In genomic region chr4:96016615-96017299, GRCh38 we compare ENCODE assay signal across 12 cellular contexts.
DNase-seq lines count a peak whose midpoint lies in the region; ATAC-seq and TF ChIP-seq lines count a peak whose summit lies in the region.
"Had no signal": no experiment of that assay in that cellular context is flagged by ENCODE, and none has a peak within 500 bp of the region (broad histone marks: within the 10 kb centered on the region; RNA-seq: fewer than 3 reads in every experiment).

No MANE protein-coding gene starts in this region.

- H3K27me3 Mint-ChIP-seq in MCF 10A (ENCODE audit: insufficient read depth, unreplicated experiment) = no peaks in the 10 kb centered on the region

- no peaks in the 10 kb centered on the region for H3K9me3 ChIP-seq in breast epithelium
- no peaks in the 10 kb centered on the region for H3K9me3 ChIP-seq in MG63
- H3K9me3 ChIP-seq: neutrophil, tibial artery had no signal

- peaks cover 11% of the 10 kb centered on the region for H3K4me1 Mint-ChIP-seq in MCF 10A (ENCODE audit: insufficient read depth, unreplicated experiment)

- H3K4me3 Mint-ChIP-seq in MCF 10A (ENCODE audit: unreplicated experiment) = no peak overlapping the region

- H3K9me3 Mint-ChIP-seq in MCF 10A (ENCODE audit: unreplicated experiment) = no peaks in the 10 kb centered on the region

- no peaks in the 10 kb centered on the region for H3K27me3 ChIP-seq in breast epithelium
- no peaks in the 10 kb centered on the region for H3K27me3 ChIP-seq in MG63
- H3K27me3 ChIP-seq: neutrophil, tibial artery had no signal

- H3K27ac ChIP-seq in breast epithelium = no peak overlapping the region
- H3K27ac ChIP-seq: neutrophil, tibial artery had no signal

- H3K36me3 ChIP-seq in breast epithelium (no peaks in the 10 kb centered on the region), MG63 (no peaks in the 10 kb centered on the region)
- H3K36me3 ChIP-seq: neutrophil, tibial artery had no signal

- CTCF ChIA-PET in MCF 10A (lab: Yijun Ruan, JAX) = interaction anchor here (0.7 kb wide), 1 partner anchor 12 kb away, joined by 4 read pairs; no protein-coding TSS in a partner anchor

- DNase-seq in MCF 10A (ENCODE audit: unreplicated experiment) (peak; percentile 42), breast epithelium (ENCODE audit: low spot score in 2 of 2) (no peak), dedifferentiated amniotic fluid mesenchymal stem cell (ENCODE audit: extremely low spot score) (peak; percentile 54), stromal cell of bone marrow (ENCODE audit: low read depth) (peak; percentile 79), MG63 (no peak), COLO829 (ENCODE audit: low spot score) (no peak)
- no peak for DNase-seq in activated naive CD4-positive, alpha-beta T cell treated with anti-CD3 and anti-CD28 coated beads, Interleukin-2, amount 50 U/mL, for 16 hours
- DNase-seq: effector CD8-positive, alpha-beta T cell; NCI-H1105 treated with DMSO at 0.1 percent for 48 hours; tibial artery had no signal

- intact Hi-C loops in MCF 10A (cut with micrococcal nuclease) = no loop called here
- intact Hi-C loops in breast epithelium (cut with DNase I; ENCODE audit: low total_unique reads) = no loop called here

- no peak for TF ChIP-seq POLR2A in breast epithelium (IDR thresholded peaks at IDR 0.05)

- POLR2A ChIA-PET in MCF 10A (lab: Yijun Ruan, JAX) = no interaction called here

- H3K4me1 ChIP-seq in breast epithelium = no peaks in the 10 kb centered on the region
- H3K4me1 ChIP-seq: tibial artery had no signal

- peak; percentile 79 for ATAC-seq in HG03565 (IDR thresholded peaks at IDR 0.05; ENCODE audit: unreplicated experiment)

- TF ChIP-seq CTCF in MCF 10A (IDR thresholded peaks at IDR 0.05; ENCODE audit: unreplicated experiment) (no peak), breast epithelium (IDR thresholded peaks at IDR 0.05) (no peak)

- H3K4me3 ChIP-seq in breast epithelium = no peak overlapping the region
- no peak overlapping the region for H3K4me3 ChIP-seq in MG63
- H3K4me3 ChIP-seq: tibial artery had no signal

- H3K27ac Mint-ChIP-seq in MCF 10A (ENCODE audit: low read depth, unreplicated experiment) = peak overlapping the region; percentile 57

- no peaks in the 10 kb centered on the region for H3K36me3 Mint-ChIP-seq in MCF 10A (ENCODE audit: insufficient read depth, unreplicated experiment)

- BruUV-seq in MCF 10A (replicated peaks; lab: Mats Ljungman, UMichigan) = no TSS peak

Comparison
In these comparisons a context has a peak if more than half of its experiments do, and no peak if none do; other contexts are left out.
1. DNase-seq: peak in MCF 10A (single experiment), dedifferentiated amniotic fluid mesenchymal stem cell (single experiment) and stromal cell of bone marrow (single experiment); none in breast epithelium (0 of 2), activated naive CD4-positive, alpha-beta T cell treated with anti-CD3 and anti-CD28 coated beads, Interleukin-2, amount 50 U/mL, for 16 hours (single experiment), MG63 (single experiment) and COLO829 (single experiment).